Comparison of ENCODE assay signal across 11 cellular contexts in genomic region chr5:6158974-6159863, GRCh38.
DNase-seq lines count a peak whose midpoint lies in the region; ATAC-seq, FAIRE-seq and TF ChIP-seq lines count a peak whose summit lies in the region.
"Had no signal": no experiment of that assay in that cellular context is flagged by ENCODE, and none has a peak within 500 bp of the region (broad histone marks: within the 10 kb centered on the region; RNA-seq: fewer than 3 reads in every experiment).

No MANE protein-coding gene starts in this region.

- H3K4me3 Mint-ChIP-seq in T-helper 2 cell treated with Interferon-gamma antibody and Interleukin-4, amounts not matched to agents 5 μg/mL and 100 μg/mL, for 36 hours: no peak overlapping the region
- H3K4me3 Mint-ChIP-seq in activated CD4-positive, alpha-beta T cell treated with anti-CD3 and anti-CD28 coated beads for 36 hours: no peak overlapping the region
- H3K4me3 Mint-ChIP-seq: activated CD8-positive, alpha-beta memory T cell treated with anti-CD3 and anti-CD28 coated beads, Interleukin-2, amount 10 ng/mL, durations not matched to agents 7 days and 5 days had no signal

- ATAC-seq in RWPE2 (ENCODE audit: low read depth): peak; percentile 93
- ATAC-seq in activated naive CD4-positive, alpha-beta T cell treated with anti-CD3 and anti-CD28 coated beads, Interleukin-2, amount 50 U/mL, for 72 hours: no peak
- no peak for ATAC-seq in activated CD4-positive, alpha-beta T cell treated with anti-CD3 and anti-CD28 coated beads for 36 hours
- ATAC-seq: activated CD8-positive, alpha-beta memory T cell treated with anti-CD3 and anti-CD28 coated beads, Interleukin-2, amount 10 ng/mL, durations not matched to agents 7 days and 5 days had no signal

- H3K27ac ChIP-seq in RWPE2 (ENCODE audit: poor library complexity, severe bottlenecking): peak overlapping the region; percentile 96
- H3K27ac ChIP-seq: SJSA1 had no signal

- FAIRE-seq in urothelium cell line (lab: Jason Lieb, UNC): peak; percentile 72

- no peaks in the 10 kb centered on the region for H3K9me3 Mint-ChIP-seq in T-helper 2 cell treated with Interferon-gamma antibody and Interleukin-4, amounts not matched to agents 5 μg/mL and 100 μg/mL, for 36 hours
- peaks cover 0 to 4% of the 10 kb centered on the region in 2 donors for H3K9me3 Mint-ChIP-seq in activated naive CD4-positive, alpha-beta T cell treated with anti-CD3 and anti-CD28 coated beads, Interleukin-2, amount 50 U/mL, for 72 hours
- H3K9me3 Mint-ChIP-seq in activated CD4-positive, alpha-beta T cell treated with anti-CD3 and anti-CD28 coated beads for 36 hours (ENCODE audit: low read depth): no peaks in the 10 kb centered on the region

- no peak overlapping the region for H3K27ac Mint-ChIP-seq in T-helper 2 cell treated with Interferon-gamma antibody and Interleukin-4, amounts not matched to agents 5 μg/mL and 100 μg/mL, for 36 hours
- H3K27ac Mint-ChIP-seq in activated naive CD4-positive, alpha-beta T cell treated with anti-CD3 and anti-CD28 coated beads, Interleukin-2, amount 50 U/mL, for 72 hours: no peak overlapping the region
- no peak overlapping the region for H3K27ac Mint-ChIP-seq in activated CD4-positive, alpha-beta T cell treated with anti-CD3 and anti-CD28 coated beads for 36 hours
- H3K27ac Mint-ChIP-seq: activated CD8-positive, alpha-beta memory T cell treated with anti-CD3 and anti-CD28 coated beads, Interleukin-2, amount 10 ng/mL, durations not matched to agents 7 days and 5 days had no signal

- H3K4me1 Mint-ChIP-seq in T-helper 2 cell treated with Interferon-gamma antibody and Interleukin-4, amounts not matched to agents 5 μg/mL and 100 μg/mL, for 36 hours (ENCODE audit: low read depth): no peaks in the 10 kb centered on the region
- H3K4me1 Mint-ChIP-seq in activated CD4-positive, alpha-beta T cell treated with anti-CD3 and anti-CD28 coated beads for 36 hours: no peaks in the 10 kb centered on the region
- H3K4me1 Mint-ChIP-seq: activated CD8-positive, alpha-beta memory T cell treated with anti-CD3 and anti-CD28 coated beads, Interleukin-2, amount 10 ng/mL, durations not matched to agents 7 days and 5 days had no signal

- no peaks in the 10 kb centered on the region for H3K36me3 Mint-ChIP-seq in T-helper 2 cell treated with Interferon-gamma antibody and Interleukin-4, amounts not matched to agents 5 μg/mL and 100 μg/mL, for 36 hours (ENCODE audit: low read depth)
- H3K36me3 Mint-ChIP-seq in activated naive CD4-positive, alpha-beta T cell treated with anti-CD3 and anti-CD28 coated beads, Interleukin-2, amount 50 U/mL, for 72 hours: no peaks in the 10 kb centered on the region
- H3K36me3 Mint-ChIP-seq in activated CD4-positive, alpha-beta T cell treated with anti-CD3 and anti-CD28 coated beads for 36 hours (ENCODE audit: low read depth): no peaks in the 10 kb centered on the region
- H3K36me3 Mint-ChIP-seq: activated CD8-positive, alpha-beta memory T cell treated with anti-CD3 and anti-CD28 coated beads, Interleukin-2, amount 10 ng/mL, durations not matched to agents 7 days and 5 days had no signal

- CTCF ChIA-PET in activated CD4-positive, alpha-beta T cell treated with anti-CD3 and anti-CD28 coated beads for 36 hours (lab: Charles Lee): no interaction called here

- no peaks in the 10 kb centered on the region for H3K36me3 ChIP-seq in RWPE2 (ENCODE audit: low read depth)
- H3K36me3 ChIP-seq: SJSA1 had no signal

- intact Hi-C loops in activated CD4-positive, alpha-beta T cell treated with anti-CD3 and anti-CD28 coated beads for 36 hours (cut with DNase I, micrococcal nuclease): no loop called here

- H3K27me3 Mint-ChIP-seq in T-helper 2 cell treated with Interferon-gamma antibody and Interleukin-4, amounts not matched to agents 5 μg/mL and 100 μg/mL, for 36 hours (ENCODE audit: low read depth): no peaks in the 10 kb centered on the region
- H3K27me3 Mint-ChIP-seq in activated CD4-positive, alpha-beta T cell treated with anti-CD3 and anti-CD28 coated beads for 36 hours: peaks cover 8% of the 10 kb centered on the region

- no peaks in the 10 kb centered on the region for H3K27me3 ChIP-seq in RWPE2 (ENCODE audit: insufficient read depth, poor library complexity, severe bottlenecking)
- H3K27me3 ChIP-seq: SJSA1 had no signal

- no peak overlapping the region for H3K4me3 ChIP-seq in RWPE2 (ENCODE audit: severe bottlenecking)
- H3K4me3 ChIP-seq in fibroblast of pulmonary artery (replicated peaks; ENCODE audit: low read depth, low read length): no peak overlapping the region
- H3K4me3 ChIP-seq: SJSA1 had no signal

- POLR2A ChIA-PET in activated CD4-positive, alpha-beta T cell treated with anti-CD3 and anti-CD28 coated beads for 36 hours (lab: Charles Lee): no interaction called here

- H3K4me1 ChIP-seq in RWPE2 (ENCODE audit: insufficient read depth, poor library complexity, severe bottlenecking): peaks cover 29% of the 10 kb centered on the region
- H3K4me1 ChIP-seq: SJSA1 had no signal

- no peak for TF ChIP-seq CTCF in RWPE2 (IDR thresholded peaks at IDR 0.05; ENCODE audit: poor library complexity, severe bottlenecking)
- TF ChIP-seq CTCF in fibroblast of pulmonary artery (IDR thresholded peaks at IDR 0.05; ENCODE audit: low read length, missing control alignments): no peak

- H3K9me3 ChIP-seq in RWPE2 (ENCODE audit: severe bottlenecking): no peaks in the 10 kb centered on the region

- peak; percentile 27 for DNase-seq in NCI-H2227 treated with DMSO at 0.1 percent for 48 hours (lab: John Stamatoyannopoulos, UW)
- no peak for DNase-seq in NCI-H2227 (lab: John Stamatoyannopoulos, UW; ENCODE audit: unreplicated experiment)
- peak; percentile 90 for DNase-seq in RWPE2 (ENCODE audit: low spot score)
- DNase-seq in fibroblast of pulmonary artery (ENCODE audit: low read depth): peak; percentile 20
- DNase-seq in urothelium cell line (ENCODE audit: low spot score): peak; percentile 60
- no peak for DNase-seq in T-helper 2 cell treated with Interferon-gamma antibody and Interleukin-4, amounts not matched to agents 5 μg/mL and 100 μg/mL, for 36 hours (ENCODE audit: low spot score)
- DNase-seq in activated naive CD4-positive, alpha-beta T cell treated with anti-CD3 and anti-CD28 coated beads, Interleukin-2, amount 50 U/mL, for 72 hours (ENCODE audit: low spot score in 2 of 2): no peak
- DNase-seq in activated CD4-positive, alpha-beta T cell treated with anti-CD3 and anti-CD28 coated beads for 36 hours: no peak
- DNase-seq: activated CD8-positive, alpha-beta memory T cell treated with anti-CD3 and anti-CD28 coated beads, Interleukin-2, amount 10 ng/mL, durations not matched to agents 7 days and 5 days; AML-193 had no signal

Comparison
In these comparisons a context has a peak if more than half of its experiments do, and no peak if none do; other contexts are left out.
1. DNase-seq: peak in NCI-H2227 treated with DMSO at 0.1 percent for 48 hours (single experiment), RWPE2 (single experiment), fibroblast of pulmonary artery (single experiment) and urothelium cell line (single experiment); none in NCI-H2227 (single experiment), T-helper 2 cell treated with Interferon-gamma antibody and Interleukin-4, amounts not matched to agents 5 μg/mL and 100 μg/mL, for 36 hours (single experiment), activated naive CD4-positive, alpha-beta T cell treated with anti-CD3 and anti-CD28 coated beads, Interleukin-2, amount 50 U/mL, for 72 hours (0 of 2) and activated CD4-positive, alpha-beta T cell treated with anti-CD3 and anti-CD28 coated beads for 36 hours (single experiment).